ENCODE assay signal across 29 cellular contexts in genomic region chr15:82653483-82653882, GRCh38. TPM values are rescaled to one million over a fixed set of nuclear protein-coding genes. Genes with fewer than 3 reads are reported as not detected.
"Had no signal": no experiment of that assay in that cellular context is flagged by ENCODE, and none has a peak within 500 bp of the region (broad histone marks: within the 10 kb centered on the region; RNA-seq: fewer than 3 reads in every experiment).

No MANE protein-coding gene starts in this region.

- ATAC-seq: activated T-cell treated with anti-CD3 and anti-CD28 coated beads, Interleukin-2, amount 50 U/mL, for 72 hours; body of pancreas; esophagus mucosa; foreskin keratinocyte; gastrocnemius medialis; heart left ventricle; T-helper 17 cell; WTC11 had no signal

- H3K36me3 Mint-ChIP-seq: activated naive CD8-positive, alpha-beta T cell; WTC11 had no signal

- H3K27ac Mint-ChIP-seq: activated CD4-positive, alpha-beta memory T cell treated with anti-CD3 and anti-CD28 coated beads, Interleukin-2, amount 10 ng/mL, durations not matched to agents 7 days and 5 days; activated CD4-positive, alpha-beta T cell treated with anti-CD3 and anti-CD28 coated beads, Interleukin-2, amount 10 ng/mL, durations not matched to agents 7 days and 5 days; activated naive CD8-positive, alpha-beta T cell; activated T-cell treated with anti-CD3 and anti-CD28 coated beads, Interleukin-2, amount 50 U/mL, for 24 hours; activated T-cell treated with anti-CD3 and anti-CD28 coated beads, Interleukin-2, amount 50 U/mL, for 72 hours; T-helper 17 cell; T-helper 2 cell treated with Interferon-gamma antibody and Interleukin-4, amounts not matched to agents 5 μg/mL and 100 μg/mL, for 36 hours; WTC11 had no signal

- H3K9me3 ChIP-seq: body of pancreas, gastrocnemius medialis, heart left ventricle had no signal

- H3K27me3 Mint-ChIP-seq: activated naive CD8-positive, alpha-beta T cell had no signal

- H3K4me3 ChIP-seq: body of pancreas, gastrocnemius medialis, heart left ventricle had no signal

- H3K27ac ChIP-seq: body of pancreas, foreskin keratinocyte, gastrocnemius medialis, heart left ventricle, VCaP had no signal

- H3K36me3 ChIP-seq: gastrocnemius medialis, heart left ventricle had no signal

- H3K27me3 ChIP-seq: body of pancreas had no signal

- DNase-seq: activated CD4-positive, alpha-beta memory T cell treated with anti-CD3 and anti-CD28 coated beads, Interleukin-2, amount 10 ng/mL, durations not matched to agents 7 days and 5 days; activated CD4-positive, alpha-beta T cell treated with anti-CD3 and anti-CD28 coated beads for 1 hour; activated CD4-positive, alpha-beta T cell treated with anti-CD3 and anti-CD28 coated beads for 4 hours; activated CD4-positive, alpha-beta T cell treated with anti-CD3 and anti-CD28 coated beads, Interleukin-2, amount 10 ng/mL, durations not matched to agents 7 days and 5 days; activated CD4-positive, alpha-beta T cell treated with anti-CD3 and anti-CD28 coated beads, Interleukin-2, amount 50 U/mL, for 4 hours; activated CD8-positive, alpha-beta memory T cell treated with anti-CD3 and anti-CD28 coated beads, Interleukin-2, amount 50 U/mL, for 48 hours; activated gamma-delta T cell treated with Interleukin-2 at 50 U/mL for 16 hours; activated naive CD4-positive, alpha-beta T cell treated with anti-CD3 and anti-CD28 coated beads, Interleukin-2, amount 50 U/mL, for 16 hours; activated naive CD4-positive, alpha-beta T cell treated with Interleukin-2 at 50 U/mL for 16 hours; activated T-cell treated with anti-CD3 and anti-CD28 coated beads for 4 hours; activated T-cell treated with anti-CD3 and anti-CD28 coated beads, Interleukin-2, amount 50 U/mL, for 24 hours; activated T-cell treated with anti-CD3 and anti-CD28 coated beads, Interleukin-2, amount 50 U/mL, for 72 hours; amniotic stem cell; anterior cingulate cortex; body of pancreas; effector CD8-positive, alpha-beta T cell; foreskin keratinocyte; gastrocnemius medialis; glutamatergic neuron; heart left ventricle; T-helper 1 cell; T-helper 17 cell; T1000 had no signal

- H3K4me1 ChIP-seq: body of pancreas, foreskin keratinocyte, gastrocnemius medialis had no signal

- H3K4me1 Mint-ChIP-seq: activated CD4-positive, alpha-beta memory T cell treated with anti-CD3 and anti-CD28 coated beads, Interleukin-2, amount 10 ng/mL, durations not matched to agents 7 days and 5 days; activated CD4-positive, alpha-beta T cell treated with anti-CD3 and anti-CD28 coated beads, Interleukin-2, amount 10 ng/mL, durations not matched to agents 7 days and 5 days had no signal

- H3K9me3 Mint-ChIP-seq: activated CD4-positive, alpha-beta memory T cell treated with anti-CD3 and anti-CD28 coated beads, Interleukin-2, amount 10 ng/mL, durations not matched to agents 7 days and 5 days; activated CD4-positive, alpha-beta T cell treated with anti-CD3 and anti-CD28 coated beads, Interleukin-2, amount 10 ng/mL, durations not matched to agents 7 days and 5 days; activated T-cell treated with anti-CD3 and anti-CD28 coated beads, Interleukin-2, amount 50 U/mL, for 24 hours; activated T-cell treated with anti-CD3 and anti-CD28 coated beads, Interleukin-2, amount 50 U/mL, for 72 hours; T-helper 2 cell treated with Interferon-gamma antibody and Interleukin-4, amounts not matched to agents 5 μg/mL and 100 μg/mL, for 36 hours; WTC11 had no signal

- H3K4me3 Mint-ChIP-seq: activated CD4-positive, alpha-beta memory T cell treated with anti-CD3 and anti-CD28 coated beads, Interleukin-2, amount 10 ng/mL, durations not matched to agents 7 days and 5 days; activated CD4-positive, alpha-beta T cell treated with anti-CD3 and anti-CD28 coated beads, Interleukin-2, amount 10 ng/mL, durations not matched to agents 7 days and 5 days; activated naive CD8-positive, alpha-beta T cell; activated T-cell treated with anti-CD3 and anti-CD28 coated beads, Interleukin-2, amount 50 U/mL, for 24 hours; activated T-cell treated with anti-CD3 and anti-CD28 coated beads, Interleukin-2, amount 50 U/mL, for 72 hours; T-helper 17 cell; T-helper 2 cell treated with Interferon-gamma antibody and Interleukin-4, amounts not matched to agents 5 μg/mL and 100 μg/mL, for 36 hours; WTC11 had no signal

RNA-seq across cellular contexts. Expression of gene CPEB1, which starts 6.3 kb away (rescaled TPM):
- total RNA-seq: activated CD4-positive, alpha-beta memory T cell treated with anti-CD3 and anti-CD28 coated beads, Interleukin-2, amount 10 ng/mL, durations not matched to agents 7 days and 5 days; activated CD4-positive, alpha-beta T cell treated with anti-CD3 and anti-CD28 coated beads, Interleukin-2, amount 10 ng/mL, durations not matched to agents 7 days and 5 days; dermis microvascular lymphatic vessel endothelial cell; foreskin keratinocyte had no signal
- polyA plus RNA-seq: foreskin keratinocyte had no signal

RNA-seq across cellular contexts. Expression of gene AP3B2, which starts 56.2 kb away (rescaled TPM):
- total RNA-seq: activated CD4-positive, alpha-beta memory T cell treated with anti-CD3 and anti-CD28 coated beads, Interleukin-2, amount 10 ng/mL, durations not matched to agents 7 days and 5 days; dermis microvascular lymphatic vessel endothelial cell had no signal
